Comparison of ENCODE assay signal across 18 cellular contexts in the genomic region with DNA sequence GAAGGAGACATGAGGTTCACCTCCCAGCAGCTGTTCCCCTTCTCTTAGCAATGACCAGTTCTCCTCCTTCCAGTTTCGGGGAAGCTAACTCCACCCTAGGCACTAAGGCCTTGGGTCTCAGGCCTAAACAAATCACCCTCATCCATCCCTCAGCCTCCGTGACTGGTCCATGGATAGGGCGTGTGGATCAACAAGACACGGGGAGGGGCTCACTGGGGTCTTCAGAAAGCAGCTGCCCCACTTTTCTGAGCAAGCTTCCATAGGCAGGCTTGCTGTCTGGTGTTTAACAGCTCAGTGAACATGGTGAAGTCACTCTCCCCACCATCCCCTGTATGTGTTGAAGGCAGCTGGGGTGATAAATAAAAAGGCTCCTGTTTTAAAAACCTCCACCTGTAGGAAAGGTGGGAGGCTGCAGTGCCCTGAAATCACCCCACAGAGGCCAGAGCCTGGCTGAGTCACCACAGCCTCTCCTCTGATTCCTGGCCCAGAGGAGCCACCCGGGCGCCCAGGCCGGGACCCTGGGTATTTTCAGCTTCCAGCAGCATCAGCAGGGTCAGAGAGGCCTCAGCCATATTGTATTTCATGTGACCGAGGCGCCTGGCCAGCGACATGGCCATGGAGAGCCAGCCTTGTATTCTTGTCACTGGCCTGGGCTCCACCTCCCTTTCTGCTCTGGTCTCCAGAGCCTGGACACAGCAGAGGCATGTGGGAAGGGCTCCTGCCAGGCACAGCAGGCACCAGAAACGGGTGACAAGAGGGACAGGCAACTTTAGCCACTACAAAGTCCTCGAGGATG.
DNase-seq lines count a peak whose midpoint lies in the region; ATAC-seq and TF ChIP-seq lines count a peak whose summit lies in the region.
"Had no signal": no experiment of that assay in that cellular context is flagged by ENCODE, and none has a peak within 500 bp of the region (broad histone marks: within the 10 kb centered on the region; RNA-seq: fewer than 3 reads in every experiment).

No MANE protein-coding gene starts in this region.

- DNase-seq in activated CD4-positive, alpha-beta T cell treated with anti-CD3 and anti-CD28 coated beads, Interleukin-2, amount 10 ng/mL, durations not matched to agents 24 days and 14 days: no peak
- DNase-seq in activated CD4-positive, alpha-beta T cell treated with anti-CD3 and anti-CD28 coated beads for 48 hours: no peak
- DNase-seq in PC-9 (peak; percentile 35), left kidney (ENCODE audit: low read depth, low spot score) (peak; percentile 49), kidney glomerular epithelial cell (lab: John Stamatoyannopoulos, UW) (no peak)
- no peak for DNase-seq in stimulated activated naive B cell treated with anti-CD40 and anti-IgM and Interleukin-4, amounts not matched to agents 10 μg/mL and 1 μg/mL and 100 μg/mL, for 72 hours
- DNase-seq: activated T-cell treated with anti-CD3 and anti-CD28 coated beads for 4 hours; esophagus squamous epithelium; NCI-H1930; sigmoid colon; stimulated activated CD4-positive, alpha-beta T cell treated with anti-CD3 and anti-CD28 coated beads, Interleukin-1b, Interleukin-23, amount 100 ng/mL, for 48 hours; stomach had no signal

- H3K27me3 ChIP-seq in PC-9 (ENCODE audit: insufficient read depth, low read depth): no peaks in the 10 kb centered on the region
- H3K27me3 ChIP-seq in thymus (ENCODE audit: control insufficient read depth, insufficient read depth): no peaks in the 10 kb centered on the region
- H3K27me3 ChIP-seq: ascending aorta, esophagus squamous epithelium, sigmoid colon, stomach had no signal

- POLR2A ChIA-PET in PC-9 (lab: Charles Lee; ENCODE audit: unreplicated experiment): no interaction called here

- H2AFZ ChIP-seq in PC-9: no peak overlapping the region

- H3K4me1 Mint-ChIP-seq in activated CD4-positive, alpha-beta T cell treated with anti-CD3 and anti-CD28 coated beads, Interleukin-2, amount 10 ng/mL, durations not matched to agents 24 days and 14 days: peaks cover 70% of the 10 kb centered on the region
- peaks cover 51 to 75% of the 10 kb centered on the region in 2 donors for H3K4me1 Mint-ChIP-seq in stimulated activated naive B cell treated with anti-CD40 and anti-IgM and Interleukin-4, amounts not matched to agents 10 μg/mL and 1 μg/mL and 100 μg/mL, for 72 hours

- H3K36me3 Mint-ChIP-seq in activated CD4-positive, alpha-beta T cell treated with anti-CD3 and anti-CD28 coated beads, Interleukin-2, amount 10 ng/mL, durations not matched to agents 24 days and 14 days (ENCODE audit: low read depth): peaks cover 2% of the 10 kb centered on the region
- H3K36me3 Mint-ChIP-seq in stimulated activated naive B cell treated with anti-CD40 and anti-IgM and Interleukin-4, amounts not matched to agents 10 μg/mL and 1 μg/mL and 100 μg/mL, for 72 hours: peaks cover 0 to 3% of the 10 kb centered on the region in 2 donors
- H3K36me3 Mint-ChIP-seq: type B pancreatic cell had no signal

- no peak for TF ChIP-seq CTCF in PC-9 (conservative IDR thresholded peaks at IDR 0.05)

- peak overlapping the region; percentile 82 for H3K27ac Mint-ChIP-seq in activated CD4-positive, alpha-beta T cell treated with anti-CD3 and anti-CD28 coated beads, Interleukin-2, amount 10 ng/mL, durations not matched to agents 24 days and 14 days
- no peak overlapping the region for H3K27ac Mint-ChIP-seq in stimulated activated naive B cell treated with anti-CD40 and anti-IgM and Interleukin-4, amounts not matched to agents 10 μg/mL and 1 μg/mL and 100 μg/mL, for 72 hours
- H3K27ac Mint-ChIP-seq: type B pancreatic cell had no signal

- no peaks in the 10 kb centered on the region for H4K20me1 ChIP-seq in PC-9 (ENCODE audit: insufficient read depth)

- intact Hi-C loops in activated CD4-positive, alpha-beta T cell treated with anti-CD3 and anti-CD28 coated beads, Interleukin-2, amount 10 ng/mL, durations not matched to agents 24 days and 14 days (cut with micrococcal nuclease): loop anchor here (2.0 to 5.0 kb wide), 2 partner anchors 175 to 222 kb away; no protein-coding TSS in a partner anchor
- intact Hi-C loops in PC-9 (cut with micrococcal nuclease; ENCODE audit: unreplicated experiment): loop anchor here (5.0 kb wide), 2 partner anchors 173 to 282 kb away; no protein-coding TSS in a partner anchor

- no peaks in the 10 kb centered on the region for H3K9me2 ChIP-seq in PC-9 (ENCODE audit: insufficient read depth)

- H3K4me2 ChIP-seq in PC-9: no peak overlapping the region

- WGBS in thymus: 98% methylated on average over 12 of the region's 12 CpGs

- H3K9me3 Mint-ChIP-seq in activated CD4-positive, alpha-beta T cell treated with anti-CD3 and anti-CD28 coated beads, Interleukin-2, amount 10 ng/mL, durations not matched to agents 24 days and 14 days: no peaks in the 10 kb centered on the region
- H3K9me3 Mint-ChIP-seq in stimulated activated naive B cell treated with anti-CD40 and anti-IgM and Interleukin-4, amounts not matched to agents 10 μg/mL and 1 μg/mL and 100 μg/mL, for 72 hours: peaks cover 3 to 4% of the 10 kb centered on the region in 2 donors
- H3K9me3 Mint-ChIP-seq: type B pancreatic cell had no signal

- H3K36me3 ChIP-seq in PC-9 (ENCODE audit: low read depth) (no peaks in the 10 kb centered on the region), thymus (ENCODE audit: control insufficient read depth, insufficient read depth) (no peaks in the 10 kb centered on the region)
- H3K36me3 ChIP-seq: ascending aorta, esophagus squamous epithelium, sigmoid colon, stomach had no signal

- H3K4me1 ChIP-seq in PC-9 (replicated peaks; ENCODE audit: insufficient read depth) (peaks cover 25% of the 10 kb centered on the region), thymus (ENCODE audit: control insufficient read depth, insufficient read depth, low read length) (peaks cover 30% of the 10 kb centered on the region)
- H3K4me1 ChIP-seq: ascending aorta, sigmoid colon had no signal

- no peaks in the 10 kb centered on the region for H3F3A ChIP-seq in PC-9 (ENCODE audit: insufficient read depth, low read depth)

- no peaks in the 10 kb centered on the region for H3K79me2 ChIP-seq in PC-9 (ENCODE audit: low read depth)

- ATAC-seq in HG02588 (IDR thresholded peaks at IDR 0.05; ENCODE audit: unreplicated experiment): no peak
- no peak for ATAC-seq in stimulated activated naive B cell treated with anti-CD40 and anti-IgM and Interleukin-4, amounts not matched to agents 10 μg/mL and 1 μg/mL and 100 μg/mL, for 72 hours (replicated peaks)

- H3K27ac ChIP-seq in PC-9 (no peak overlapping the region), thymus (ENCODE audit: low read depth) (peak overlapping the region; percentile 72)
- H3K27ac ChIP-seq: ascending aorta, esophagus squamous epithelium, RWPE1, sigmoid colon, stomach had no signal

- BruUV-seq in PC-9 (replicated peaks; lab: Mats Ljungman, UMichigan): no TSS peak

- H3K27me3 Mint-ChIP-seq in activated CD4-positive, alpha-beta T cell treated with anti-CD3 and anti-CD28 coated beads, Interleukin-2, amount 10 ng/mL, durations not matched to agents 24 days and 14 days: no peaks in the 10 kb centered on the region
- H3K27me3 Mint-ChIP-seq in stimulated activated naive B cell treated with anti-CD40 and anti-IgM and Interleukin-4, amounts not matched to agents 10 μg/mL and 1 μg/mL and 100 μg/mL, for 72 hours: peaks cover 0 to 10% of the 10 kb centered on the region in 2 donors
- H3K27me3 Mint-ChIP-seq: type B pancreatic cell had no signal

- CTCF ChIA-PET in PC-9 (lab: Charles Lee): no interaction called here

- H3K4me3 ChIP-seq in PC-9: no peak overlapping the region
- no peak overlapping the region for H3K4me3 ChIP-seq in thymus (ENCODE audit: low read length)
- H3K4me3 ChIP-seq: ascending aorta, esophagus squamous epithelium, lung, sigmoid colon, stomach had no signal

- H3K9me3 ChIP-seq in PC-9 (ENCODE audit: insufficient read depth, low read depth) (no peaks in the 10 kb centered on the region), thymus (ENCODE audit: control insufficient read depth) (no peaks in the 10 kb centered on the region)
- H3K9me3 ChIP-seq: ascending aorta, esophagus squamous epithelium, sigmoid colon, stomach had no signal

- H3K4me3 Mint-ChIP-seq in activated CD4-positive, alpha-beta T cell treated with anti-CD3 and anti-CD28 coated beads, Interleukin-2, amount 10 ng/mL, durations not matched to agents 24 days and 14 days: no peak overlapping the region
- no peak overlapping the region for H3K4me3 Mint-ChIP-seq in stimulated activated naive B cell treated with anti-CD40 and anti-IgM and Interleukin-4, amounts not matched to agents 10 μg/mL and 1 μg/mL and 100 μg/mL, for 72 hours
- H3K4me3 Mint-ChIP-seq: type B pancreatic cell had no signal

Comparison
In these comparisons a context has a peak if more than half of its experiments do, and no peak if none do; other contexts are left out.
1. DNase-seq: peak in PC-9 (2 of 2) and left kidney (single experiment); none in activated CD4-positive, alpha-beta T cell treated with anti-CD3 and anti-CD28 coated beads, Interleukin-2, amount 10 ng/mL, durations not matched to agents 24 days and 14 days (single experiment), activated CD4-positive, alpha-beta T cell treated with anti-CD3 and anti-CD28 coated beads for 48 hours (single experiment), kidney glomerular epithelial cell (single experiment) and stimulated activated naive B cell treated with anti-CD40 and anti-IgM and Interleukin-4, amounts not matched to agents 10 μg/mL and 1 μg/mL and 100 μg/mL, for 72 hours (single experiment).